21 cellular contexts compared by ENCODE assay signal in the genomic region with DNA sequence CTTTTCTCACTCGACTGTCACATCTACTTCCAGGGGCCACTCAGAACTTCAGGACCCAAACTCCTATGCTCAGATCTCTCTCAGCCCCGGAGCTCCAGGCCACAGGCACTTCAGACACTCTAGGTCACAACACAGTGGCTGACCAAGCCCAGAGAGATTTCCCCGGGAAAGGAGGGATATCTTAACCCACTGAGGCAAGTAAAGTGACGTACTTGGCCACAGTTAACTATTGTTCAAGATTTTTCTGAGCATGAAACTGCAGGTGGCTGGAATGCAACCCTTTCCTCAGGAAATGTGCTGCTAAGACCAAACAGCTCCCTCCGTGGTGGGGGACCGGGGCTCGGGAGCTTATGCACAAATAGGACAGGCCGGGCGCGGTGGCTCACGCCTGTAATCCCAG. TPM values are rescaled to one million over a fixed set of nuclear protein-coding genes. Genes with fewer than 3 reads are reported as not detected.
DNase-seq lines count a peak whose midpoint lies in the region; ATAC-seq and TF ChIP-seq lines count a peak whose summit lies in the region.
"Had no signal": no experiment of that assay in that cellular context is flagged by ENCODE, and none has a peak within 500 bp of the region (broad histone marks: within the 10 kb centered on the region; RNA-seq: fewer than 3 reads in every experiment).

No MANE protein-coding gene starts in this region.

- H3K36me3 ChIP-seq in aorta (ENCODE audit: control insufficient read depth in 1 of 2, insufficient read depth in 2 of 2, low read length in 1 of 2) (no peaks in the 10 kb centered on the region), uterus (no peaks in the 10 kb centered on the region), vagina (no peaks in the 10 kb centered on the region)
- H3K36me3 ChIP-seq: MG63 had no signal

- H3K27me3 ChIP-seq in aorta (ENCODE audit: control insufficient read depth in 1 of 2, insufficient read depth in 2 of 2, low read length in 1 of 2) = no peaks in the 10 kb centered on the region
- no peaks in the 10 kb centered on the region for H3K27me3 ChIP-seq in uterus
- no peaks in the 10 kb centered on the region for H3K27me3 ChIP-seq in vagina
- H3K27me3 ChIP-seq: MG63 had no signal

- CTCF ChIA-PET in Calu3 (lab: Charles Lee) = no interaction called here
- CTCF ChIA-PET in WTC11 (lab: Charles Lee) = interaction anchor here (1.1 to 2.2 kb wide), 4 partner anchors 10 to 121 kb away, joined by 3 to 10 read pairs (median 3); no protein-coding TSS in a partner anchor

- H3K4me3 ChIP-seq in aorta (ENCODE audit: low read length in 2 of 2) = no peak overlapping the region
- no peak overlapping the region for H3K4me3 ChIP-seq in uterus
- no peak overlapping the region for H3K4me3 ChIP-seq in vagina
- H3K4me3 ChIP-seq: MG63 had no signal

- H3K4me1 ChIP-seq in aorta (ENCODE audit: control insufficient read depth in 1 of 2, insufficient read depth in 2 of 2, low read length in 2 of 2) = no peaks in the 10 kb centered on the region
- no peaks in the 10 kb centered on the region for H3K4me1 ChIP-seq in uterus
- no peaks in the 10 kb centered on the region for H3K4me1 ChIP-seq in vagina

- H3K27ac ChIP-seq in aorta (ENCODE audit: low read depth in 1 of 2, low read length in 2 of 2) (no peak overlapping the region), uterus (no peak overlapping the region), vagina (no peak overlapping the region)
- H3K27ac ChIP-seq: 22Rv1 had no signal

- H3K9me3 Mint-ChIP-seq in activated naive CD8-positive, alpha-beta T cell treated with anti-CD3 and anti-CD28 coated beads for 36 hours = no peaks in the 10 kb centered on the region
- H3K9me3 Mint-ChIP-seq in activated naive CD8-positive, alpha-beta T cell treated with anti-CD3 and anti-CD28 coated beads, Interleukin-2, amount 50 U/mL, for 24 hours = no peaks in the 10 kb centered on the region
- H3K9me3 Mint-ChIP-seq in Calu3 (ENCODE audit: low read depth, unreplicated experiment) (no peaks in the 10 kb centered on the region), WTC11 (no peaks in the 10 kb centered on the region), nephron progenitor cell (no peaks in the 10 kb centered on the region)

- TF ChIP-seq CTCF in Calu3 (IDR thresholded peaks at IDR 0.05; ENCODE audit: unreplicated experiment) (no peak), WTC11 (IDR thresholded peaks at IDR 0.05) (no peak), nephron progenitor cell (IDR thresholded peaks at IDR 0.05) (no peak), uterus (IDR thresholded peaks at IDR 0.05) (no peak), vagina (IDR thresholded peaks at IDR 0.05) (no peak)

- TF ChIP-seq POLR2A in uterus (IDR thresholded peaks at IDR 0.05) (no peak), vagina (IDR thresholded peaks at IDR 0.05) (no peak)

- no peak for DNase-seq in activated naive CD8-positive, alpha-beta T cell treated with anti-CD3 and anti-CD28 coated beads for 36 hours
- DNase-seq in activated naive CD8-positive, alpha-beta T cell treated with anti-CD3 and anti-CD28 coated beads, Interleukin-2, amount 50 U/mL, for 24 hours = no peak
- DNase-seq in Calu3 = no peak
- no peak for DNase-seq in WTC11 (ENCODE audit: low spot score)
- DNase-seq in nephron progenitor cell = no peak
- no peak for DNase-seq in aorta
- no peak for DNase-seq in uterus
- DNase-seq in vagina (ENCODE audit: extremely low spot score in 2 of 2) = no peak
- DNase-seq: AML-193, GF-D8, HCEC 1CT, Kasumi-1, MG63, NCI-H1048, NCI-H1436, NCI-H1930, NCI-H226, NCI-H524 treated with DMSO at 0.1 percent for 48 hours, PC-3, RPMI8226 had no signal

- H3K4me3 Mint-ChIP-seq in activated naive CD8-positive, alpha-beta T cell treated with anti-CD3 and anti-CD28 coated beads for 36 hours = no peak overlapping the region
- H3K4me3 Mint-ChIP-seq in activated naive CD8-positive, alpha-beta T cell treated with anti-CD3 and anti-CD28 coated beads, Interleukin-2, amount 50 U/mL, for 24 hours = no peak overlapping the region
- H3K4me3 Mint-ChIP-seq in Calu3 (ENCODE audit: low read depth, unreplicated experiment) (no peak overlapping the region), WTC11 (no peak overlapping the region), nephron progenitor cell (no peak overlapping the region)

- peak overlapping the region; percentile 59 for H3K27ac Mint-ChIP-seq in activated naive CD8-positive, alpha-beta T cell treated with anti-CD3 and anti-CD28 coated beads for 36 hours
- H3K27ac Mint-ChIP-seq in activated naive CD8-positive, alpha-beta T cell treated with anti-CD3 and anti-CD28 coated beads, Interleukin-2, amount 50 U/mL, for 24 hours = no peak overlapping the region
- H3K27ac Mint-ChIP-seq in Calu3 (ENCODE audit: unreplicated experiment) = peak overlapping the region; percentile 8
- H3K27ac Mint-ChIP-seq in WTC11 = peak overlapping the region; percentile 79
- H3K27ac Mint-ChIP-seq in nephron progenitor cell = peak overlapping the region; percentile 89

- intact Hi-C loops in Calu3 (cut with micrococcal nuclease; ENCODE audit: unreplicated experiment) = no loop called here
- intact Hi-C loops in aorta (cut with DNase I) = loop anchor here in 1 of 2 donors (1.0 kb wide), 1 partner anchor 37 kb away; no protein-coding TSS in a partner anchor
- intact Hi-C loops in uterus (cut with DNase I; ENCODE audit: low total_unique reads) = no loop called here
- intact Hi-C loops in vagina (cut with DNase I) = no loop called here

- no peaks in the 10 kb centered on the region for H3K27me3 Mint-ChIP-seq in activated naive CD8-positive, alpha-beta T cell treated with anti-CD3 and anti-CD28 coated beads for 36 hours
- no peaks in the 10 kb centered on the region for H3K27me3 Mint-ChIP-seq in activated naive CD8-positive, alpha-beta T cell treated with anti-CD3 and anti-CD28 coated beads, Interleukin-2, amount 50 U/mL, for 24 hours
- H3K27me3 Mint-ChIP-seq in Calu3 (ENCODE audit: unreplicated experiment) = no peaks in the 10 kb centered on the region
- H3K27me3 Mint-ChIP-seq in WTC11 (ENCODE audit: low read depth) = no peaks in the 10 kb centered on the region
- H3K27me3 Mint-ChIP-seq in nephron progenitor cell (ENCODE audit: low read depth, poor library complexity) = peaks cover 3% of the 10 kb centered on the region

- H3K9me3 ChIP-seq in aorta (ENCODE audit: control insufficient read depth, low read length) = no peaks in the 10 kb centered on the region
- H3K9me3 ChIP-seq in uterus = no peaks in the 10 kb centered on the region
- no peaks in the 10 kb centered on the region for H3K9me3 ChIP-seq in vagina
- H3K9me3 ChIP-seq: MG63 had no signal

- no TSS peak for BruUV-seq in Calu3 (replicated peaks; lab: Mats Ljungman, UMichigan)

- H3K4me1 Mint-ChIP-seq in activated naive CD8-positive, alpha-beta T cell treated with anti-CD3 and anti-CD28 coated beads for 36 hours = peaks cover 40% of the 10 kb centered on the region
- peaks cover 43% of the 10 kb centered on the region for H3K4me1 Mint-ChIP-seq in activated naive CD8-positive, alpha-beta T cell treated with anti-CD3 and anti-CD28 coated beads, Interleukin-2, amount 50 U/mL, for 24 hours
- H3K4me1 Mint-ChIP-seq in Calu3 (ENCODE audit: low read depth, unreplicated experiment) (peaks cover 9% of the 10 kb centered on the region), WTC11 (peaks cover 23% of the 10 kb centered on the region), nephron progenitor cell (peaks cover 18% of the 10 kb centered on the region)

- POLR2A ChIA-PET in WTC11 (lab: Charles Lee) = no interaction called here

- no peak for ATAC-seq in activated naive CD8-positive, alpha-beta T cell treated with anti-CD3 and anti-CD28 coated beads, Interleukin-2, amount 50 U/mL, for 24 hours
- ATAC-seq in WTC11 = no peak
- ATAC-seq in aorta (ENCODE audit: low FRiP score) = no peak
- ATAC-seq: PC-3 had no signal

- WGBS in aorta, 2 donors = 80 to 86% methylated on average over 9 to 11 of the region's 11 CpGs

- H3K36me3 Mint-ChIP-seq in activated naive CD8-positive, alpha-beta T cell treated with anti-CD3 and anti-CD28 coated beads for 36 hours = peaks cover 6% of the 10 kb centered on the region
- H3K36me3 Mint-ChIP-seq in activated naive CD8-positive, alpha-beta T cell treated with anti-CD3 and anti-CD28 coated beads, Interleukin-2, amount 50 U/mL, for 24 hours (ENCODE audit: low read depth) = peaks cover 2% of the 10 kb centered on the region
- H3K36me3 Mint-ChIP-seq in Calu3 (ENCODE audit: insufficient read depth, unreplicated experiment) (peaks cover 8% of the 10 kb centered on the region), WTC11 (no peaks in the 10 kb centered on the region), nephron progenitor cell (ENCODE audit: low read depth) (peaks cover 5% of the 10 kb centered on the region)

TF ChIP-seq in WTC11, 78 proteins besides CTCF, POLR2A, EP300 and RAD21 (continues in another document):
- TF ChIP-seq, protein P1, sequence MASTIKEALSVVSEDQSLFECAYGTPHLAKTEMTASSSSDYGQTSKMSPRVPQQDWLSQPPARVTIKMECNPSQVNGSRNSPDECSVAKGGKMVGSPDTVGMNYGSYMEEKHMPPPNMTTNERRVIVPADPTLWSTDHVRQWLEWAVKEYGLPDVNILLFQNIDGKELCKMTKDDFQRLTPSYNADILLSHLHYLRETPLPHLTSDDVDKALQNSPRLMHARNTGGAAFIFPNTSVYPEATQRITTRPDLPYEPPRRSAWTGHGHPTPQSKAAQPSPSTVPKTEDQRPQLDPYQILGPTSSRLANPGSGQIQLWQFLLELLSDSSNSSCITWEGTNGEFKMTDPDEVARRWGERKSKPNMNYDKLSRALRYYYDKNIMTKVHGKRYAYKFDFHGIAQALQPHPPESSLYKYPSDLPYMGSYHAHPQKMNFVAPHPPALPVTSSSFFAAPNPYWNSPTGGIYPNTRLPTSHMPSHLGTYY (CRISPR knock-in tag; IDR thresholded peaks at IDR 0.05) = no peak
- TF ChIP-seq TP53 (CRISPR knock-in tag; IDR thresholded peaks at IDR 0.05) (no peak), HMGA2 (CRISPR knock-in tag; IDR thresholded peaks at IDR 0.05) (no peak)

RNA-seq across cellular contexts. Expression of gene OPA3, which starts 23.9 kb away (rescaled TPM):
- total RNA-seq in activated naive CD8-positive, alpha-beta T cell treated with anti-CD3 and anti-CD28 coated beads for 36 hours = 10 to 100 TPM; 14.7 to 15.1 TPM
- total RNA-seq in Calu3 (2022) = 14.2 and 17.1 TPM in 2 replicates
- total RNA-seq in WTC11 (2021) = 10.1 to 16.1 TPM (median 14.9 TPM) in 3 replicates
- total RNA-seq in aorta = 1 to 10 TPM; 8.6 to 8.8 TPM
- polyA plus RNA-seq in aorta = 1 to 10 TPM; 2.0 to 2.8 TPM
- 1 to 10 TPM; 2.8 to 9.1 (median 5.1) TPM for total RNA-seq in uterus
- 6.6 TPM for total RNA-seq in vagina

RNA-seq across cellular contexts. Expression of gene GPR4, which starts 41.3 kb away (rescaled TPM):
- total RNA-seq in activated naive CD8-positive, alpha-beta T cell treated with anti-CD3 and anti-CD28 coated beads for 36 hours = not detected
- total RNA-seq in Calu3 (2022) (not detected in 2 replicates), WTC11 (2021) (0.11 to 0.48 TPM (median 0.44 TPM) in 3 replicates), aorta (10 to 100 TPM; 10.6 to 10.9 TPM), uterus (10 to 100 TPM in 1 of 4 donors, 1 to 10 TPM in 2, under 1 TPM in 1; 0.62 to 13.5 (median 6.6) TPM), vagina (3.4 TPM)
- polyA plus RNA-seq in aorta = 1 to 10 TPM in 1 of 2 donors, under 1 TPM in 1; 0.63 to 1.2 TPM

RNA-seq across cellular contexts. Expression of gene VASP, which starts 53.4 kb away (rescaled TPM):
- total RNA-seq in activated naive CD8-positive, alpha-beta T cell treated with anti-CD3 and anti-CD28 coated beads for 36 hours = 100 to 1,000 TPM; 133 to 134 TPM
- 194 and 219 TPM in 2 replicates for total RNA-seq in Calu3 (2022)
- total RNA-seq in WTC11 (2021) = 143 to 146 TPM (median 144 TPM) in 3 replicates
- 100 to 1,000 TPM; 119 to 192 TPM for total RNA-seq in aorta
- 10 to 100 TPM; 56.0 to 63.2 TPM for polyA plus RNA-seq in aorta
- 100 to 1,000 TPM in 1 of 4 donors, 10 to 100 TPM in 3; 21.5 to 157 (median 38.3) TPM for total RNA-seq in uterus
- 103 TPM for total RNA-seq in vagina
